8 cellular contexts compared by ENCODE assay signal in the genomic region with DNA sequence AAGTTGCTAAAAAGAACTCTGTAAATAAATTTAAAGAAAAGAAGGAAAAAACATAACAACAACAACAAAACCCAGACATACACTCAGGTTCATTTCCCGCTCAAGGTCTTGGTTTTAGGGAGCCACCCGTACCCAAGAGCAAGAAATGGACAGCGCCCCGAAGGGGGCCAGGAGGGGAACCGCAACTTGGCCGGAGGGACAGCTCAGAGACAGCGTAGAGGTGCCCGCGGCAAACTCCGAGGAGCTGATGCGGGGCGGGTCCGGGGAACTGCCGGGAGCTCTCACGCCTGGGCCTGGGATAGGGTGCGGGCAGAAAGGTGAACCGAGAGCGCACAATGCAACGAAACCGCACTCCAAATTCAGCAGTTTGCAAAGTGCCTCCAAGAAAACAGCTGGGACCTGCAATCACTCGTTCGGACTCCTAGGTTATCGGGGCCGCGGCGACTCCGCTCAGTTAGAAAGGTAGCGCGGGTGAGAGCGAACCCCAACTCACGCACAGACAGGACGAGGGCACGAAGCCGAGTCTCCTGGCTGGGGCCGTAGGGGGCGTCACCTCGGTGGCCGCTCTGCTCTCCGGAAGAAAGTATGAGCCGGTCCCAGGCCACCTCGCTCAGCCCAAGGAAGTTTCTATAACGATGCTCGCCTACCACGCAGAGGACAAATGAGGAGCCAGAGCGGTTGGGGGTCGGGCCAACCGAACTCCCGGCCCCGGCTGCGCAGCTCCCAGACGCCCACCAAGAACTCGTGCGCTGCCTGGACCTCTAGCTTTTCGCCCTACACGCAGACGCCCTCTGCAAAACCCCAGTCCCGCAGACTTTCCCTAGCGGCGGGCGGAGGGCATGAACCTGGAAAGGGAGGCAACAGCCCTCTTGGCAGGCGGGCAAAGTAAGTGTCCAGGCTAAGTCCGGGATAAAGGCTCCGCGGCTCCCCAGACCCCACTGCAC. TPM values are rescaled to one million over a fixed set of nuclear protein-coding genes. Genes with fewer than 3 reads are reported as not detected.
DNase-seq lines count a peak whose midpoint lies in the region; ATAC-seq and TF ChIP-seq lines count a peak whose summit lies in the region.

No MANE protein-coding gene starts in this region.

- peaks cover 52% of the 10 kb centered on the region for H3K27me3 ChIP-seq in AG04450 (ENCODE audit: control insufficient read depth, insufficient read depth, low read length)

- H3K27ac Mint-ChIP-seq in natural killer cell treated with Interleukin-12 subunit alpha and Interleukin-12 subunit beta and Interleukin-15 and Interleukin-18, amount 100 ng/mL, for 72 hours = no peak overlapping the region

- peak; percentile 36 to 49 for ATAC-seq in natural killer cell treated with Interleukin-12 subunit alpha and Interleukin-12 subunit beta and Interleukin-15 and Interleukin-18, amount 100 ng/mL, for 72 hours
- ATAC-seq in GM19452 (IDR thresholded peaks at IDR 0.05; ENCODE audit: unreplicated experiment) = no peak

- peaks cover 21 to 22% of the 10 kb centered on the region in 2 donors for H3K4me1 Mint-ChIP-seq in natural killer cell treated with Interleukin-12 subunit alpha and Interleukin-12 subunit beta and Interleukin-15 and Interleukin-18, amount 100 ng/mL, for 72 hours (ENCODE audit: low read depth in 2 of 2)

- peak overlapping the region; percentile 83 for H3K4me3 Mint-ChIP-seq in natural killer cell treated with Interleukin-12 subunit alpha and Interleukin-12 subunit beta and Interleukin-15 and Interleukin-18, amount 100 ng/mL, for 72 hours

- H3K9me3 Mint-ChIP-seq in natural killer cell treated with Interleukin-12 subunit alpha and Interleukin-12 subunit beta and Interleukin-15 and Interleukin-18, amount 100 ng/mL, for 72 hours = no peaks in the 10 kb centered on the region

- POLR2A ChIA-PET in AG04450 (lab: Yijun Ruan, JAX) = no interaction called here

- CTCF ChIA-PET in AG04450 (lab: Charles Lee) = interaction anchor here (0.6 to 1.1 kb wide), 2 partner anchors 148 to 1001 kb away, joined by 3 read pairs; no protein-coding TSS in a partner anchor

- H3K27me3 Mint-ChIP-seq in natural killer cell treated with Interleukin-12 subunit alpha and Interleukin-12 subunit beta and Interleukin-15 and Interleukin-18, amount 100 ng/mL, for 72 hours = peaks cover 45 to 71% of the 10 kb centered on the region in 2 donors

- H3K27ac ChIP-seq in AG04450 (ENCODE audit: low read depth, low read length) = no peak overlapping the region

- DNase-seq in AG04450 (ENCODE audit: low read depth, low spot score) (no peak), HCEC 1CT (peak; percentile 1), fibroblast of the aortic adventitia (ENCODE audit: low read depth) (peak; percentile 38), HuH-7 (ENCODE audit: low spot score) (no peak)
- DNase-seq in activated CD8-positive, alpha-beta memory T cell treated with anti-CD3 and anti-CD28 coated beads, Interleukin-2, amount 50 U/mL, for 4 hours = peak; percentile 15
- no peak for DNase-seq in natural killer cell treated with Interleukin-12 subunit alpha and Interleukin-12 subunit beta and Interleukin-15 and Interleukin-18, amount 100 ng/mL, for 72 hours (ENCODE audit: low spot score)
- no peak for DNase-seq in effector CD8-positive, alpha-beta T cell (lab: John Stamatoyannopoulos, UW)

- TF ChIP-seq CTCF in AG04450 (IDR thresholded peaks at IDR 0.05; ENCODE audit: low read depth, low read length) (peak; percentile 29; the same call in 1 of the 2 replicates), fibroblast of the aortic adventitia (IDR thresholded peaks at IDR 0.05; ENCODE audit: insufficient read depth, low read length) (peak; percentile 41)

- peak overlapping the region; percentile 28 for H3K4me3 ChIP-seq in AG04450 (ENCODE audit: low read depth, low read length)
- H3K4me3 ChIP-seq in fibroblast of the aortic adventitia (ENCODE audit: low read depth, low read length) = peak overlapping the region; percentile 64

- peaks cover 2% of the 10 kb centered on the region for H3K9me3 ChIP-seq in AG04450 (ENCODE audit: control insufficient read depth, insufficient read depth, low read length)

- H3K36me3 Mint-ChIP-seq in natural killer cell treated with Interleukin-12 subunit alpha and Interleukin-12 subunit beta and Interleukin-15 and Interleukin-18, amount 100 ng/mL, for 72 hours = no peaks in the 10 kb centered on the region

RNA-seq across cellular contexts. Expression of a gene that starts 1.4 kb away (rescaled TPM):
- not detected in 2 replicates for polyA plus RNA-seq in AG04450 (2011; rRNA removed)
- polyA minus RNA-seq in AG04450 (2011; rRNA and poly(A)+ RNA removed) = not detected in 2 replicates
- 0.36 TPM in 1 of 2 replicates, not detected in the other for total RNA-seq in fibroblast of the aortic adventitia (ENCODE audit: low replicate concordance)
- not detected for total RNA-seq in natural killer cell treated with Interleukin-12 subunit alpha and Interleukin-12 subunit beta and Interleukin-15 and Interleukin-18, amount 100 ng/mL, for 72 hours

Comparison
In these comparisons a context has a peak if more than half of its experiments do, and no peak if none do; other contexts are left out.
1. DNase-seq: peak in HCEC 1CT (single experiment), activated CD8-positive, alpha-beta memory T cell treated with anti-CD3 and anti-CD28 coated beads, Interleukin-2, amount 50 U/mL, for 4 hours (single experiment) and fibroblast of the aortic adventitia (single experiment); none in AG04450 (single experiment), natural killer cell treated with Interleukin-12 subunit alpha and Interleukin-12 subunit beta and Interleukin-15 and Interleukin-18, amount 100 ng/mL, for 72 hours (single experiment), effector CD8-positive, alpha-beta T cell (single experiment) and HuH-7 (single experiment).